ENCODE assay signal across 28 cellular contexts in the genomic region with DNA sequence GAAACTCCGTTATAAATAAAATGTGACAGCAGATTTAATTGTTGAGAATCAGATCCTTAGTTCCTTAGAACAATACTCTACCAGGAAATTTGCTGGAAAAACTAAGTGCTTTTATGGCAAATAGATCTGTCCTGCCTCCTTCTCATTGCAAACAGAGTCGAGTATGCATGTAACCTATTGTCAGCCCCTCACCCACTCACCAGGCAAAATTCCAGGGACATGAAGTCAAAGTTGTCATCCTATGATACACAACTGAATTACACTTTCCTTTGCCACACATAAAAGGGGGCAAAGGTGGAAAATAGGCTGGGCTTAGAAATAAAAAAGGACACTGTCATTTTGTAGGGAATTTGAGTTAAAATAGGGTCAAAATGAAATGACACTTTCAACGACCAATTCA.
A peak's percentile ranks its signal among the peaks of the same experiment; 100 is the strongest.
DNase-seq lines count a peak whose midpoint lies in the region; ATAC-seq and TF ChIP-seq lines count a peak whose summit lies in the region.
"Had no signal": no experiment of that assay in that cellular context is flagged by ENCODE, and none has a peak within 500 bp of the region (broad histone marks: within the 10 kb centered on the region; RNA-seq: fewer than 3 reads in every experiment).

No MANE protein-coding gene starts in this region.

- H4K8ac ChIP-seq in mesendoderm (ENCODE audit: low read depth, low read length), result no peak overlapping the region

- no peak overlapping the region for H2AK5ac ChIP-seq in mesendoderm (ENCODE audit: low read length)

- no peak overlapping the region for H2BK15ac ChIP-seq in mesendoderm (replicated peaks; ENCODE audit: low read depth)

- H3K79me2 ChIP-seq in GM23338 (replicated peaks; ENCODE audit: insufficient read depth) (no peaks in the 10 kb centered on the region), mesendoderm (ENCODE audit: control insufficient read depth, insufficient read depth, low read length) (no peaks in the 10 kb centered on the region)

- no peaks in the 10 kb centered on the region for H3F3A ChIP-seq in GM23338 (replicated peaks; ENCODE audit: low read depth)

- peak overlapping the region; percentile 39 for H2AFZ ChIP-seq in GM23338

- H3K9ac ChIP-seq in mesendoderm (ENCODE audit: low read length), result no peak overlapping the region

- no peaks in the 10 kb centered on the region for H3K36me3 Mint-ChIP-seq in GM23338 (ENCODE audit: low read depth)
- H3K36me3 Mint-ChIP-seq in activated T-helper 17 cell treated with anti-CD3 and anti-CD28 coated beads, Interleukin-2, amount 50 U/mL, for 72 hours (ENCODE audit: low read depth), result no peaks in the 10 kb centered on the region
- H3K36me3 Mint-ChIP-seq: CD14-positive monocyte; naive thymus-derived CD4-positive, alpha-beta T cell had no signal

- peak; percentile 40; the same call in 1 of the 3 replicates for ATAC-seq in GM23338
- ATAC-seq in HG02852 (IDR thresholded peaks at IDR 0.05; ENCODE audit: unreplicated experiment), result no peak
- no peak for ATAC-seq in activated T-helper 17 cell treated with anti-CD3 and anti-CD28 coated beads, Interleukin-2, amount 50 U/mL, for 72 hours (replicated peaks)
- ATAC-seq: activated CD8-positive, alpha-beta T cell treated with anti-CD3 and anti-CD28 coated beads for 36 hours; body of pancreas; GM12878; left colon; naive thymus-derived CD4-positive, alpha-beta T cell; stimulated activated naive CD8-positive, alpha-beta T cell treated with anti-CD3 and anti-CD28 coated beads, Interleukin-15, Interleukin-2, amounts not matched to agents 100 U/mL and 50 U/mL, for 24 hours had no signal

- TF ChIP-seq CTCF in GM23338 (conservative IDR thresholded peaks at IDR 0.05; ENCODE audit: low read depth in 2 of 2), result no peak

- no peak overlapping the region for H3K4me3 Mint-ChIP-seq in GM23338
- H3K4me3 Mint-ChIP-seq in activated T-helper 17 cell treated with anti-CD3 and anti-CD28 coated beads, Interleukin-2, amount 50 U/mL, for 72 hours, result no peak overlapping the region
- H3K4me3 Mint-ChIP-seq: activated CD8-positive, alpha-beta T cell treated with anti-CD3 and anti-CD28 coated beads for 36 hours; CD14-positive monocyte; naive thymus-derived CD4-positive, alpha-beta T cell had no signal

- H3K36me3 ChIP-seq in GM23338 (ENCODE audit: insufficient read depth) (no peaks in the 10 kb centered on the region), mesendoderm (ENCODE audit: control insufficient read depth, insufficient read depth, low read length) (no peaks in the 10 kb centered on the region)
- H3K36me3 ChIP-seq: adrenal gland, vagina had no signal

- peaks cover 2% of the 10 kb centered on the region for H3K27me3 Mint-ChIP-seq in GM23338 (ENCODE audit: insufficient read depth, low read depth, poor library complexity)
- H3K27me3 Mint-ChIP-seq in activated T-helper 17 cell treated with anti-CD3 and anti-CD28 coated beads, Interleukin-2, amount 50 U/mL, for 72 hours, result no peaks in the 10 kb centered on the region
- H3K27me3 Mint-ChIP-seq: activated CD8-positive, alpha-beta T cell treated with anti-CD3 and anti-CD28 coated beads for 36 hours; naive thymus-derived CD4-positive, alpha-beta T cell had no signal

- DNase-seq in DMS53 (lab: John Stamatoyannopoulos, UW), result peak; percentile 18
- no peak for DNase-seq in DMS53 treated with DMSO at 0.1 percent for 48 hours (lab: John Stamatoyannopoulos, UW; ENCODE audit: unreplicated experiment)
- DNase-seq in GM23338 (ENCODE audit: low spot score), result peak; percentile 15
- DNase-seq in dermis blood vessel endothelial cell, result peak; percentile 17
- peak; percentile 57 for DNase-seq in mesendoderm
- no peak for DNase-seq in SKM-1 treated with dmso at 0.1 percent for 144 hours (lab: John Stamatoyannopoulos, UW; ENCODE audit: unreplicated experiment)
- DNase-seq: activated CD4-positive, alpha-beta T cell treated with anti-CD3 and anti-CD28 coated beads for 1 hour; activated CD8-positive, alpha-beta T cell treated with anti-CD3 and anti-CD28 coated beads for 36 hours; activated gamma-delta T cell treated with Interleukin-2 at 50 U/mL for 16 hours; adrenal gland; body of pancreas; effector CD4-positive, alpha-beta T cell; head of caudate nucleus; left colon; naive thymus-derived CD4-positive, alpha-beta T cell; NCI-H1092 treated with DMSO at 0.1 percent for 48 hours; NCI-H187; NCI-H510A; NK-92 treated with Interleukin-12 subunit alpha and Interleukin-12 subunit beta, amount 100 ng/mL, for 24 hours; Right ventricle myocardium superior; stimulated activated naive CD8-positive, alpha-beta T cell treated with anti-CD3 and anti-CD28 coated beads, Interleukin-15, Interleukin-2, amounts not matched to agents 100 U/mL and 50 U/mL, for 24 hours had no signal

- no peak overlapping the region for H2BK120ac ChIP-seq in mesendoderm (ENCODE audit: low read depth, low read length)

- H3K27ac ChIP-seq in GM23338 (ENCODE audit: low read depth) (peak overlapping the region; percentile 46; the same call in 1 of the 2 replicates), mesendoderm (ENCODE audit: low read depth, low read length) (no peak overlapping the region)
- H3K27ac ChIP-seq: 22Rv1, adrenal gland, body of pancreas, skin epidermis, vagina had no signal

- peaks cover 35% of the 10 kb centered on the region for H3K4me1 Mint-ChIP-seq in GM23338
- H3K4me1 Mint-ChIP-seq in activated T-helper 17 cell treated with anti-CD3 and anti-CD28 coated beads, Interleukin-2, amount 50 U/mL, for 72 hours, result no peaks in the 10 kb centered on the region
- H3K4me1 Mint-ChIP-seq: CD14-positive monocyte; naive thymus-derived CD4-positive, alpha-beta T cell had no signal

- WGBS in mesendoderm (ENCODE audit: extremely low coverage, insufficient coverage, low lambda C conversion rate), result no CpG with 5 or more reads among the region's 3 CpGs

- no peak overlapping the region for H3K18ac ChIP-seq in mesendoderm (ENCODE audit: low read length)

- no peaks in the 10 kb centered on the region for H3K79me1 ChIP-seq in mesendoderm (ENCODE audit: low read length)

- H3K4me2 ChIP-seq in GM23338, result peak overlapping the region; percentile 4
- no peak overlapping the region for H3K4me2 ChIP-seq in mesendoderm (ENCODE audit: low read length)

- H3K4me1 ChIP-seq in GM23338 (ENCODE audit: insufficient read depth) (peaks cover 50% of the 10 kb centered on the region), mesendoderm (ENCODE audit: control insufficient read depth, low read depth, low read length) (peaks cover 2% of the 10 kb centered on the region)
- H3K4me1 ChIP-seq: adrenal gland, body of pancreas had no signal

- no peak overlapping the region for H4K5ac ChIP-seq in mesendoderm (ENCODE audit: low read length)

- H2BK5ac ChIP-seq in mesendoderm (ENCODE audit: low read length), result no peak overlapping the region

- no peaks in the 10 kb centered on the region for H4K20me1 ChIP-seq in GM23338 (replicated peaks; ENCODE audit: insufficient read depth)

- H3K23ac ChIP-seq in mesendoderm (ENCODE audit: low read length), result no peak overlapping the region

- no peaks in the 10 kb centered on the region for H3K9me2 ChIP-seq in GM23338 (ENCODE audit: insufficient read depth)

- no peak overlapping the region for H3K4ac ChIP-seq in mesendoderm (ENCODE audit: low read depth, low read length)

- no peaks in the 10 kb centered on the region for H3K27me3 ChIP-seq in GM23338 (ENCODE audit: insufficient read depth)
- H3K27me3 ChIP-seq in mesendoderm (ENCODE audit: insufficient read depth, low read length, poor library complexity), result no peaks in the 10 kb centered on the region
- H3K27me3 ChIP-seq: adrenal gland, body of pancreas, vagina had no signal

- H3K56ac ChIP-seq in mesendoderm (ENCODE audit: low read length), result no peak overlapping the region

- no peak overlapping the region for H3K4me3 ChIP-seq in GM23338
- H3K4me3 ChIP-seq in mesendoderm (ENCODE audit: low read length), result no peak overlapping the region
- H3K4me3 ChIP-seq: adrenal gland, body of pancreas, GM12878, skin epidermis, vagina had no signal

- H3K9me3 Mint-ChIP-seq in GM23338, result no peaks in the 10 kb centered on the region
- H3K9me3 Mint-ChIP-seq in activated T-helper 17 cell treated with anti-CD3 and anti-CD28 coated beads, Interleukin-2, amount 50 U/mL, for 72 hours, result peaks cover 13% of the 10 kb centered on the region

- H3K27ac Mint-ChIP-seq in GM23338, result peak overlapping the region; percentile 36
- no peak overlapping the region for H3K27ac Mint-ChIP-seq in activated T-helper 17 cell treated with anti-CD3 and anti-CD28 coated beads, Interleukin-2, amount 50 U/mL, for 72 hours
- H3K27ac Mint-ChIP-seq: activated CD8-positive, alpha-beta T cell treated with anti-CD3 and anti-CD28 coated beads for 36 hours; CD14-positive monocyte; naive thymus-derived CD4-positive, alpha-beta T cell had no signal

TF ChIP-seq in GM23338, 12 proteins besides CTCF, POLR2A, EP300 and RAD21 (continues in another document):
- TF ChIP-seq CREB1 (CRISPR knock-in tag; IDR thresholded peaks at IDR 0.05; ENCODE audit: low read depth) (no peak), JUNB (IDR thresholded peaks at IDR 0.05; ENCODE audit: unreplicated experiment) (no peak), ZNF331 (CRISPR knock-in tag; IDR thresholded peaks at IDR 0.05; ENCODE audit: low read depth) (no peak), ZNF114 (CRISPR knock-in tag; IDR thresholded peaks at IDR 0.05) (no peak), NANOG (IDR thresholded peaks at IDR 0.05; ENCODE audit: borderline replicate concordance) (no peak), POLR2AphosphoS5 (IDR thresholded peaks at IDR 0.05; ENCODE audit: low read depth) (no peak)
- TF ChIP-seq, protein P1, sequence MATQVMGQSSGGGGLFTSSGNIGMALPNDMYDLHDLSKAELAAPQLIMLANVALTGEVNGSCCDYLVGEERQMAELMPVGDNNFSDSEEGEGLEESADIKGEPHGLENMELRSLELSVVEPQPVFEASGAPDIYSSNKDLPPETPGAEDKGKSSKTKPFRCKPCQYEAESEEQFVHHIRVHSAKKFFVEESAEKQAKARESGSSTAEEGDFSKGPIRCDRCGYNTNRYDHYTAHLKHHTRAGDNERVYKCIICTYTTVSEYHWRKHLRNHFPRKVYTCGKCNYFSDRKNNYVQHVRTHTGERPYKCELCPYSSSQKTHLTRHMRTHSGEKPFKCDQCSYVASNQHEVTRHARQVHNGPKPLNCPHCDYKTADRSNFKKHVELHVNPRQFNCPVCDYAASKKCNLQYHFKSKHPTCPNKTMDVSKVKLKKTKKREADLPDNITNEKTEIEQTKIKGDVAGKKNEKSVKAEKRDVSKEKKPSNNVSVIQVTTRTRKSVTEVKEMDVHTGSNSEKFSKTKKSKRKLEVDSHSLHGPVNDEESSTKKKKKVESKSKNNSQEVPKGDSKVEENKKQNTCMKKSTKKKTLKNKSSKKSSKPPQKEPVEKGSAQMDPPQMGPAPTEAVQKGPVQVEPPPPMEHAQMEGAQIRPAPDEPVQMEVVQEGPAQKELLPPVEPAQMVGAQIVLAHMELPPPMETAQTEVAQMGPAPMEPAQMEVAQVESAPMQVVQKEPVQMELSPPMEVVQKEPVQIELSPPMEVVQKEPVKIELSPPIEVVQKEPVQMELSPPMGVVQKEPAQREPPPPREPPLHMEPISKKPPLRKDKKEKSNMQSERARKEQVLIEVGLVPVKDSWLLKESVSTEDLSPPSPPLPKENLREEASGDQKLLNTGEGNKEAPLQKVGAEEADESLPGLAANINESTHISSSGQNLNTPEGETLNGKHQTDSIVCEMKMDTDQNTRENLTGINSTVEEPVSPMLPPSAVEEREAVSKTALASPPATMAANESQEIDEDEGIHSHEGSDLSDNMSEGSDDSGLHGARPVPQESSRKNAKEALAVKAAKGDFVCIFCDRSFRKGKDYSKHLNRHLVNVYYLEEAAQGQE (IDR thresholded peaks at IDR 0.05; ENCODE audit: unreplicated experiment), result no peak

Comparison
In these comparisons a context has a peak if more than half of its experiments do, and no peak if none do; other contexts are left out.
1. DNase-seq: peak in DMS53 (single experiment), GM23338 (single experiment), dermis blood vessel endothelial cell (single experiment) and mesendoderm (single experiment); none in DMS53 treated with DMSO at 0.1 percent for 48 hours (single experiment) and SKM-1 treated with dmso at 0.1 percent for 144 hours (single experiment).